In the genomic region with DNA sequence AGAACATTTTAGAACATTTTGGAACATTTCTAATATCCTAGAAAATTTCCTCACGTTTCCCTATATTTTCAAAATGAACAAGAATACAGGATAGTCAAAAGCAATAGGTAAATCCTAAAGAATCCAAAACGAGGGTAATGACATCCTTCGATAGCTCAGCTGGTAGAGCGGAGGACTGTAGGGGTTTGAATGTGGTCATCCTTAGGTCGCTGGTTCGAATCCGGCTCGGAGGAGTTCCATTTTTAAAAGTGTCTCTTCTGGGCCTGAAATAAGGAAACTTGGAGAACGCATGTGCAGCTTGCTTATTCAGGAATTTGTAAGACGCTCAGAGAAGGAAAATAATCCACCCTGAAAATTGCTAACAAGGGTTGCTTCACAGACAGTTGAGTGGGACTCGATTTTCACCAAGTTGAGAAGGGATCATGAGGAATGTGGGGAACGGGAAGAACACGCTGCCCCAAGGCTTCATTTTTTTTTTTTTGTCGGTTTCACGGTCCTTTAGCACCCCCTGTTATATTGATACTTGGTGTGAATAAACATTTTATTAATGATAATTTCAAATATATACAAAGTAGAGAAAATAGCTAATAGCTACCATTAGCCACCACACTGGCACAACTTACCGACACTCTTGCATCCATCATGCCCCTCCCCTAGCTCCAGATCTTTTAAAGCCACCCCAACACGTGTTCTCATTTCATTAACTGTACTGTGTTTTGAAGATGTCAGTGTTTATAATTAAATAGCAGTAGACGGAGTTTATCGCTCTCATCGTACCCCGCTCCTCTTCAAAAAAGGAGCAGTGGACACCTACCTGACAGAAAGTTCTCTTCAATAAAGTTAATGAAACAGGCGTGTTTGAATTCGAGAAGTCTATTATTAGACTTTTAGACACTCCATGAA, we compare ENCODE assay signal across 9 cellular contexts. TPM values are rescaled to one million over a fixed set of nuclear protein-coding genes. Genes with fewer than 3 reads are reported as not detected.
DNase-seq lines count a peak whose midpoint lies in the region; ATAC-seq, FAIRE-seq and TF ChIP-seq lines count a peak whose summit lies in the region.
"Had no signal": no experiment of that assay in that cellular context is flagged by ENCODE, and none has a peak within 500 bp of the region (broad histone marks: within the 10 kb centered on the region; RNA-seq: fewer than 3 reads in every experiment).

No MANE protein-coding gene starts in this region.

- peaks cover 7% of the 10 kb centered on the region in 2 donors for H3K4me1 ChIP-seq in kidney (ENCODE audit: control insufficient read depth in 1 of 2, insufficient read depth in 1 of 2, low read depth in 1 of 2, low read length in 2 of 2)

- ATAC-seq in activated naive CD8-positive, alpha-beta T cell treated with anti-CD3 and anti-CD28 coated beads, Interleukin-2, amount 50 U/mL, for 24 hours = peak; percentile 52

- no peak for FAIRE-seq in kidney (lab: Jason Lieb, UNC)

- peak overlapping the region; percentile 55 to 99 for H3K4me3 ChIP-seq in kidney (ENCODE audit: low read length in 2 of 2)

- peak overlapping the region; percentile 79 for H3K27ac Mint-ChIP-seq in activated naive CD8-positive, alpha-beta T cell treated with anti-CD3 and anti-CD28 coated beads, Interleukin-2, amount 50 U/mL, for 24 hours

- peaks cover 30% of the 10 kb centered on the region for H3K27me3 Mint-ChIP-seq in activated naive CD8-positive, alpha-beta T cell treated with anti-CD3 and anti-CD28 coated beads, Interleukin-2, amount 50 U/mL, for 24 hours

- peaks cover 6 to 7% of the 10 kb centered on the region in 2 donors for H3K36me3 ChIP-seq in kidney (ENCODE audit: control insufficient read depth in 1 of 2, insufficient read depth in 2 of 2, low read length in 2 of 2)

- peaks cover 28% of the 10 kb centered on the region for H3K4me1 Mint-ChIP-seq in activated naive CD8-positive, alpha-beta T cell treated with anti-CD3 and anti-CD28 coated beads, Interleukin-2, amount 50 U/mL, for 24 hours

- H3K9me3 ChIP-seq in kidney (ENCODE audit: control insufficient read depth in 1 of 2, low read length in 2 of 2) = no peaks in the 10 kb centered on the region

- H3K36me3 Mint-ChIP-seq in activated naive CD8-positive, alpha-beta T cell treated with anti-CD3 and anti-CD28 coated beads, Interleukin-2, amount 50 U/mL, for 24 hours (ENCODE audit: low read depth) = peaks cover 25% of the 10 kb centered on the region

- no peak overlapping the region for H3K4me3 Mint-ChIP-seq in activated naive CD8-positive, alpha-beta T cell treated with anti-CD3 and anti-CD28 coated beads, Interleukin-2, amount 50 U/mL, for 24 hours
- H3K4me3 Mint-ChIP-seq: central memory CD8-positive, alpha-beta T cell had no signal

- no peak overlapping the region for H3K27ac ChIP-seq in kidney (ENCODE audit: low read depth in 2 of 2, low read length in 2 of 2)
- H3K27ac ChIP-seq in substantia nigra (ENCODE audit: low read depth, low read length, poor library complexity, severe bottlenecking) = peak overlapping the region; percentile 24

- no peaks in the 10 kb centered on the region for H3K9me3 Mint-ChIP-seq in activated naive CD8-positive, alpha-beta T cell treated with anti-CD3 and anti-CD28 coated beads, Interleukin-2, amount 50 U/mL, for 24 hours
- H3K9me3 Mint-ChIP-seq: central memory CD8-positive, alpha-beta T cell had no signal

- no peak for TF ChIP-seq CTCF in kidney (IDR thresholded peaks at IDR 0.05; ENCODE audit: borderline replicate concordance, extremely low read depth, insufficient read depth)

- intact Hi-C loops in kidney (cut with DNase I) = no loop called here

- DNase-seq in NCI-H1417 (lab: John Stamatoyannopoulos, UW) (peak; percentile 15 to 74 (median 46)), NCI-H1417 treated with DMSO at 0.1 percent for 48 hours (lab: John Stamatoyannopoulos, UW) (no peak), NCI-H2081 treated with DMSO at 0.1 percent for 48 hours (lab: John Stamatoyannopoulos, UW) (peak; percentile 14), kidney (no peak), substantia nigra (lab: John Stamatoyannopoulos, UW) (peak in 10 of 49 donors; percentile 1 to 32 (median 7)), NCI-H1048 (lab: John Stamatoyannopoulos, UW) (no peak), DMS79 treated with DMSO at 0.1 percent for 48 hours (lab: John Stamatoyannopoulos, UW) (no peak)
- DNase-seq in activated naive CD8-positive, alpha-beta T cell treated with anti-CD3 and anti-CD28 coated beads, Interleukin-2, amount 50 U/mL, for 24 hours = peak; percentile 71

- H3K9ac ChIP-seq in kidney (ENCODE audit: low read length in 2 of 2) = peak overlapping the region; percentile 4 to 46

RNA-seq across cellular contexts. Expression of a gene that starts 1.8 kb away (rescaled TPM):
- total RNA-seq in kidney = 14.0 TPM
- 11.3 TPM for polyA plus RNA-seq in kidney (ENCODE audit: insufficient read depth, low read depth, low replicate concordance)

RNA-seq across cellular contexts. Expression of a gene that starts 56.8 kb away (rescaled TPM):
- total RNA-seq in kidney = 72.7 TPM
- 49.3 TPM for polyA plus RNA-seq in kidney (ENCODE audit: insufficient read depth, low read depth, low replicate concordance)

Comparison
In these comparisons a context has a peak if more than half of its experiments do, and no peak if none do; other contexts are left out.
1. DNase-seq: peak in NCI-H1417 (3 of 3), NCI-H2081 treated with DMSO at 0.1 percent for 48 hours (single experiment) and activated naive CD8-positive, alpha-beta T cell treated with anti-CD3 and anti-CD28 coated beads, Interleukin-2, amount 50 U/mL, for 24 hours (single experiment); none in NCI-H1417 treated with DMSO at 0.1 percent for 48 hours (single experiment), kidney (single experiment), NCI-H1048 (single experiment) and DMS79 treated with DMSO at 0.1 percent for 48 hours (single experiment).